ENCODE assay signal across 17 cellular contexts in genomic region chr7:40654171-40654570, GRCh38.
A peak's percentile ranks its signal among the peaks of the same experiment; 100 is the strongest.
DNase-seq lines count a peak whose midpoint lies in the region; ATAC-seq lines count a peak whose summit lies in the region.
"Had no signal": no experiment of that assay in that cellular context is flagged by ENCODE, and none has a peak within 500 bp of the region (broad histone marks: within the 10 kb centered on the region; RNA-seq: fewer than 3 reads in every experiment).

No MANE protein-coding gene starts in this region.

- H3K79me2 ChIP-seq in trophoblast cell (ENCODE audit: control insufficient read depth, insufficient read depth, low read length, poor library complexity) = no peaks in the 10 kb centered on the region

- no peak overlapping the region for H4K91ac ChIP-seq in trophoblast cell (ENCODE audit: low read depth, low read length)

- H2AK5ac ChIP-seq in trophoblast cell (ENCODE audit: low read length) = no peak overlapping the region

- H3K36me3 ChIP-seq in trophoblast cell (ENCODE audit: control insufficient read depth in 1 of 2, insufficient read depth in 2 of 2, low read length in 2 of 2) = no peaks in the 10 kb centered on the region

- H3K23ac ChIP-seq in trophoblast cell (ENCODE audit: low read length) = no peak overlapping the region

- H3K4ac ChIP-seq in trophoblast cell (ENCODE audit: low read depth, low read length) = no peak overlapping the region

- peak; percentile 32 for DNase-seq in NCI-H1694 (lab: John Stamatoyannopoulos, UW)
- peak in 8 of 61 donors; percentile 8 to 86 (median 24) for DNase-seq in caudate nucleus (lab: John Stamatoyannopoulos, UW)
- DNase-seq in trophoblast cell = no peak
- DNase-seq in activated T-helper 1 cell treated with anti-CD3 and anti-CD28 coated beads, Interleukin-12 subunit alpha, Interleukin-12 subunit beta, Interleukin-2, Interleukin-4 antibody, amounts not matched to agents 30 ng/mL and 10 ng/mL and 1 ng/mL, durations not matched to agents 14 hours and 24 hours and 36 hours (ENCODE audit: low spot score) = no peak
- no peak for DNase-seq in sciatic nerve (ENCODE audit: low spot score)
- DNase-seq: ACHN; CD4-positive, alpha-beta memory T cell; DMS53; DND-41; EL; GM23248; HCEC 1CT; KG1 had no signal

- no peak overlapping the region for H3K18ac ChIP-seq in trophoblast cell (ENCODE audit: low read length)

- H3K27ac ChIP-seq in caudate nucleus (ENCODE audit: low read depth, low read length) (peak overlapping the region; percentile 11), trophoblast cell (ENCODE audit: low read depth, low read length) (no peak overlapping the region)
- H3K27ac ChIP-seq: GM23248 had no signal

- no peak overlapping the region for H2BK120ac ChIP-seq in trophoblast cell (ENCODE audit: insufficient read depth, low read length, poor library complexity)

- H3K9me3 ChIP-seq in trophoblast cell (ENCODE audit: insufficient read depth, low read depth, low read length) = no peaks in the 10 kb centered on the region

- no peaks in the 10 kb centered on the region for H3K27me3 ChIP-seq in trophoblast cell (ENCODE audit: insufficient read depth, low read length)

- no CpG with 5 or more reads among the region's 4 CpGs for WGBS in trophoblast cell (ENCODE audit: extremely low coverage, insufficient coverage, insufficient read length)

- H3K4me1 ChIP-seq in trophoblast cell (ENCODE audit: control insufficient read depth in 1 of 2, insufficient read depth in 2 of 2, low read length in 2 of 2) = peaks cover 0 to 3% of the 10 kb centered on the region in 2 experiments

- no peak overlapping the region for H3K4me2 ChIP-seq in trophoblast cell (ENCODE audit: low read length)

- H3K14ac ChIP-seq in trophoblast cell (ENCODE audit: low read length) = no peak overlapping the region

- intact Hi-C loops in activated T-helper 1 cell treated with anti-CD3 and anti-CD28 coated beads, Interleukin-12 subunit alpha, Interleukin-12 subunit beta, Interleukin-2, Interleukin-4 antibody, amounts not matched to agents 30 ng/mL and 10 ng/mL and 1 ng/mL, durations not matched to agents 14 hours and 24 hours and 36 hours (cut with micrococcal nuclease) = no loop called here
- intact Hi-C loops in sciatic nerve (cut with DNase I) = no loop called here

- no peak overlapping the region for H3K27ac Mint-ChIP-seq in activated T-helper 1 cell treated with anti-CD3 and anti-CD28 coated beads, Interleukin-12 subunit alpha, Interleukin-12 subunit beta, Interleukin-2, Interleukin-4 antibody, amounts not matched to agents 30 ng/mL and 10 ng/mL and 1 ng/mL, durations not matched to agents 14 hours and 24 hours and 36 hours
- H3K27ac Mint-ChIP-seq: CD14-positive monocyte; CD4-positive, alpha-beta memory T cell had no signal

- no peaks in the 10 kb centered on the region for H3K79me1 ChIP-seq in trophoblast cell (ENCODE audit: low read length)

- H3K27me3 Mint-ChIP-seq in activated T-helper 1 cell treated with anti-CD3 and anti-CD28 coated beads, Interleukin-12 subunit alpha, Interleukin-12 subunit beta, Interleukin-2, Interleukin-4 antibody, amounts not matched to agents 30 ng/mL and 10 ng/mL and 1 ng/mL, durations not matched to agents 14 hours and 24 hours and 36 hours (ENCODE audit: insufficient read depth) = peaks cover 2% of the 10 kb centered on the region
- H3K27me3 Mint-ChIP-seq: CD4-positive, alpha-beta memory T cell had no signal

- no peak overlapping the region for H3K4me3 Mint-ChIP-seq in activated T-helper 1 cell treated with anti-CD3 and anti-CD28 coated beads, Interleukin-12 subunit alpha, Interleukin-12 subunit beta, Interleukin-2, Interleukin-4 antibody, amounts not matched to agents 30 ng/mL and 10 ng/mL and 1 ng/mL, durations not matched to agents 14 hours and 24 hours and 36 hours
- H3K4me3 Mint-ChIP-seq: CD14-positive monocyte; CD4-positive, alpha-beta memory T cell had no signal

- no peaks in the 10 kb centered on the region for H3K9me3 Mint-ChIP-seq in activated T-helper 1 cell treated with anti-CD3 and anti-CD28 coated beads, Interleukin-12 subunit alpha, Interleukin-12 subunit beta, Interleukin-2, Interleukin-4 antibody, amounts not matched to agents 30 ng/mL and 10 ng/mL and 1 ng/mL, durations not matched to agents 14 hours and 24 hours and 36 hours

- no peak overlapping the region for H3K4me3 ChIP-seq in trophoblast cell (ENCODE audit: low read depth, low read length)
- H3K4me3 ChIP-seq: GM12878, GM23248 had no signal

- no peaks in the 10 kb centered on the region for H3K36me3 Mint-ChIP-seq in activated T-helper 1 cell treated with anti-CD3 and anti-CD28 coated beads, Interleukin-12 subunit alpha, Interleukin-12 subunit beta, Interleukin-2, Interleukin-4 antibody, amounts not matched to agents 30 ng/mL and 10 ng/mL and 1 ng/mL, durations not matched to agents 14 hours and 24 hours and 36 hours (ENCODE audit: low read depth)
- H3K36me3 Mint-ChIP-seq: CD14-positive monocyte; CD4-positive, alpha-beta memory T cell had no signal

- ATAC-seq in HG02798 (IDR thresholded peaks at IDR 0.05; ENCODE audit: poor library complexity, unreplicated experiment) = no peak
- no peak for ATAC-seq in sciatic nerve
- ATAC-seq: GM12878, HepG2 had no signal

- H2BK5ac ChIP-seq in trophoblast cell (ENCODE audit: low read depth, low read length, poor library complexity) = no peak overlapping the region

- H2BK12ac ChIP-seq in trophoblast cell (ENCODE audit: low read length) = no peak overlapping the region

- no peak overlapping the region for H4K12ac ChIP-seq in trophoblast cell (ENCODE audit: low read depth, low read length)

- H4K8ac ChIP-seq in trophoblast cell (ENCODE audit: low read depth, low read length) = no peak overlapping the region

- peak overlapping the region; percentile 49 for H3K9ac ChIP-seq in trophoblast cell (ENCODE audit: low read length)
- H3K9ac ChIP-seq: GM23248 had no signal

- H3K4me1 Mint-ChIP-seq in activated T-helper 1 cell treated with anti-CD3 and anti-CD28 coated beads, Interleukin-12 subunit alpha, Interleukin-12 subunit beta, Interleukin-2, Interleukin-4 antibody, amounts not matched to agents 30 ng/mL and 10 ng/mL and 1 ng/mL, durations not matched to agents 14 hours and 24 hours and 36 hours (ENCODE audit: low read depth) = no peaks in the 10 kb centered on the region
- H3K4me1 Mint-ChIP-seq: CD14-positive monocyte; CD4-positive, alpha-beta memory T cell had no signal

- H2AFZ ChIP-seq in trophoblast cell (ENCODE audit: insufficient read depth, low read length, poor library complexity) = no peak overlapping the region
- H2AFZ ChIP-seq: GM23248 had no signal
